24 cellular contexts compared by ENCODE assay signal in the genomic region with DNA sequence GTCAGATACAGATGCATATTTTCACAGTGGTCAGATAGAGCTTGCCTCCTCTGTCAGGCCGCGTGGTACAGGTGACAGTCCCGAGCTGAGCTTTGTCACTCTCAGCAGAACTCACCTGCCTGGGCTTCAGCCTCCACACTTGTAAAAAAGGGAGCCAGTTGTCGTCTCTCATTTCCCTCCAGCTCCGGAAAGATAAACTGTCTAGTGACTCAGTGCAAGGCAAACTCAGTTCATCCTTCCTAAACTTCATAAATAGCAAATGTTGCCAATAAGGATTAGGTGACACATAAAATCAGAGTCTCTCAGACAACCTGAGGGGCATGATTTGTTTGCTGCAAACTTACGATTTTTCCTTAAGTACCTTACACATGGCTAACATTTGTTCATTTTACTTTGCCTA.
"Had no signal": no experiment of that assay in that cellular context is flagged by ENCODE, and none has a peak within 500 bp of the region (broad histone marks: within the 10 kb centered on the region; RNA-seq: fewer than 3 reads in every experiment).

No MANE protein-coding gene starts in this region.

- ATAC-seq: left colon; left lung; lower lobe of right lung; natural killer cell; right lobe of liver; stimulated activated naive B cell treated with anti-CD40 and anti-IgM and Interleukin-4, amounts not matched to agents 10 μg/mL and 1 μg/mL and 100 μg/mL, for 72 hours; stimulated activated naive CD8-positive, alpha-beta T cell treated with anti-CD3 and anti-CD28 coated beads, Interleukin-15, Interleukin-2, amounts not matched to agents 100 U/mL and 50 U/mL, for 24 hours had no signal

- H3K36me3 ChIP-seq: left lung, lower lobe of right lung, ovary, right atrium auricular region, right lobe of liver, stomach, thyroid gland, transverse colon, upper lobe of left lung, vagina had no signal

- H3K27ac Mint-ChIP-seq: mesothelial cell of epicardium; natural killer cell; progenitor cell of endocrine pancreas; stimulated activated naive B cell treated with anti-CD40 and anti-IgM and Interleukin-4, amounts not matched to agents 10 μg/mL and 1 μg/mL and 100 μg/mL, for 72 hours had no signal

- H3K36me3 Mint-ChIP-seq: mesothelial cell of epicardium; naive B cell; natural killer cell; stimulated activated naive B cell treated with anti-CD40 and anti-IgM and Interleukin-4, amounts not matched to agents 10 μg/mL and 1 μg/mL and 100 μg/mL, for 72 hours had no signal

- DNase-seq: kidney; left colon; left lung; lower lobe of right lung; mammary epithelial cell; mesenchymal stem cell; naive B cell; natural killer cell; ovary; right lobe of liver; stimulated activated CD4-positive, alpha-beta T cell treated with anti-CD3 and anti-CD28 coated beads, Interleukin-2, amount 100 ng/mL, for 24 hours; stimulated activated CD4-positive, alpha-beta T cell treated with anti-CD3 and anti-CD28 coated beads, Interleukin-4, amount 100 ng/mL, for 1 hour; stimulated activated naive B cell treated with anti-CD40 and anti-IgM and Interleukin-4, amounts not matched to agents 10 μg/mL and 1 μg/mL and 100 μg/mL, for 72 hours; stimulated activated naive CD8-positive, alpha-beta T cell treated with anti-CD3 and anti-CD28 coated beads, Interleukin-15, Interleukin-2, amounts not matched to agents 100 U/mL and 50 U/mL, for 24 hours; stomach; testis; thyroid gland; transverse colon; upper lobe of left lung had no signal

- H3K4me3 ChIP-seq: left lung, lower lobe of right lung, ovary, right atrium auricular region, right lobe of liver, smooth muscle cell, stomach, testis, thyroid gland, transverse colon, upper lobe of left lung, vagina had no signal

- H3K4me1 ChIP-seq: left lung, lower lobe of right lung, right lobe of liver, stomach, testis, thyroid gland, transverse colon, upper lobe of left lung, vagina had no signal

- H3K27me3 ChIP-seq: left lung, ovary, right atrium auricular region, right lobe of liver, stomach, testis, thyroid gland, transverse colon, upper lobe of left lung, vagina had no signal

- H3K4me1 Mint-ChIP-seq: mesothelial cell of epicardium; naive B cell; natural killer cell; stimulated activated naive B cell treated with anti-CD40 and anti-IgM and Interleukin-4, amounts not matched to agents 10 μg/mL and 1 μg/mL and 100 μg/mL, for 72 hours had no signal

- H3K4me3 Mint-ChIP-seq: mesothelial cell of epicardium; natural killer cell; stimulated activated naive B cell treated with anti-CD40 and anti-IgM and Interleukin-4, amounts not matched to agents 10 μg/mL and 1 μg/mL and 100 μg/mL, for 72 hours had no signal

- H3K27me3 Mint-ChIP-seq: naive B cell; progenitor cell of endocrine pancreas; stimulated activated naive B cell treated with anti-CD40 and anti-IgM and Interleukin-4, amounts not matched to agents 10 μg/mL and 1 μg/mL and 100 μg/mL, for 72 hours had no signal

- H3K9me3 ChIP-seq: ovary, right atrium auricular region, right lobe of liver, testis, thyroid gland, vagina had no signal

- H3K4me2 ChIP-seq: smooth muscle cell had no signal

- H3K27ac ChIP-seq: left lung, lower lobe of right lung, ovary, right atrium auricular region, right lobe of liver, stomach, testis, thyroid gland, transverse colon, upper lobe of left lung, vagina had no signal
